ENCODE assay signal across 20 cellular contexts in genomic region chr5:132066871-132067270, GRCh38. TPM values are rescaled to one million over a fixed set of nuclear protein-coding genes. Genes with fewer than 3 reads are reported as not detected.
DNase-seq lines count a peak whose midpoint lies in the region; ATAC-seq lines count a peak whose summit lies in the region.
"Had no signal": no experiment of that assay in that cellular context is flagged by ENCODE, and none has a peak within 500 bp of the region (broad histone marks: within the 10 kb centered on the region; RNA-seq: fewer than 3 reads in every experiment).

No MANE protein-coding gene starts in this region.

- CTCF ChIA-PET in CD4-positive, alpha-beta memory T cell (lab: Charles Lee; ENCODE audit: partially characterized antibody) = interaction anchor here (0.6 to 8.5 kb wide), 11 partner anchors 16 to 477 kb away, joined by 3 to 73 read pairs (median 3); no protein-coding TSS in a partner anchor

- H3K9me3 ChIP-seq in CD4-positive, alpha-beta memory T cell (ENCODE audit: control insufficient read depth in 1 of 2, low read length in 2 of 2) = no peaks in the 10 kb centered on the region

- no peaks in the 10 kb centered on the region for H3K9me3 Mint-ChIP-seq in activated CD4-positive, alpha-beta T cell treated with anti-CD3 and anti-CD28 coated beads, Interleukin-2, amount 10 ng/mL, durations not matched to agents 24 days and 14 days
- no peaks in the 10 kb centered on the region for H3K9me3 Mint-ChIP-seq in CD4-positive, alpha-beta memory T cell
- no peaks in the 10 kb centered on the region for H3K9me3 Mint-ChIP-seq in central memory CD8-positive, alpha-beta T cell
- H3K9me3 Mint-ChIP-seq in stimulated activated effector memory CD8-positive, alpha-beta T cell treated with anti-CD3 and anti-CD28 coated beads, Interleukin-12 subunit alpha, Interleukin-12 subunit beta, amount 100 ng/mL, for 72 hours = no peaks in the 10 kb centered on the region

- no peak for ATAC-seq in central memory CD8-positive, alpha-beta T cell (replicated peaks; ENCODE audit: extremely low read depth, poor library complexity, severe bottlenecking)
- ATAC-seq in stimulated activated effector memory CD8-positive, alpha-beta T cell treated with anti-CD3 and anti-CD28 coated beads, Interleukin-12 subunit alpha, Interleukin-12 subunit beta, amount 100 ng/mL, for 72 hours = no peak
- no peak for ATAC-seq in HG02623 (IDR thresholded peaks at IDR 0.05; ENCODE audit: unreplicated experiment)
- ATAC-seq: HCT116 had no signal

- H3K27me3 ChIP-seq in CD4-positive, alpha-beta memory T cell (ENCODE audit: insufficient read depth, low read length) = no peaks in the 10 kb centered on the region

- H3K27me3 Mint-ChIP-seq in activated CD4-positive, alpha-beta T cell treated with anti-CD3 and anti-CD28 coated beads, Interleukin-2, amount 10 ng/mL, durations not matched to agents 24 days and 14 days = no peaks in the 10 kb centered on the region
- H3K27me3 Mint-ChIP-seq in CD4-positive, alpha-beta memory T cell = no peaks in the 10 kb centered on the region
- no peaks in the 10 kb centered on the region for H3K27me3 Mint-ChIP-seq in central memory CD8-positive, alpha-beta T cell

- peaks cover 25% of the 10 kb centered on the region for H3K4me1 ChIP-seq in CD4-positive, alpha-beta memory T cell (ENCODE audit: insufficient read depth, low read length)

- no peak overlapping the region for H3K4me3 Mint-ChIP-seq in activated CD4-positive, alpha-beta T cell treated with anti-CD3 and anti-CD28 coated beads, Interleukin-2, amount 10 ng/mL, durations not matched to agents 24 days and 14 days
- no peak overlapping the region for H3K4me3 Mint-ChIP-seq in CD4-positive, alpha-beta memory T cell
- H3K4me3 Mint-ChIP-seq in central memory CD8-positive, alpha-beta T cell = no peak overlapping the region
- no peak overlapping the region for H3K4me3 Mint-ChIP-seq in stimulated activated effector memory CD8-positive, alpha-beta T cell treated with anti-CD3 and anti-CD28 coated beads, Interleukin-12 subunit alpha, Interleukin-12 subunit beta, amount 100 ng/mL, for 72 hours

- H3K27ac ChIP-seq in CD4-positive, alpha-beta memory T cell (ENCODE audit: low read depth, low read length) = no peak overlapping the region
- H3K27ac ChIP-seq: C4-2B, GM23248, HL-60 had no signal

- H3K4me1 Mint-ChIP-seq in activated CD4-positive, alpha-beta T cell treated with anti-CD3 and anti-CD28 coated beads, Interleukin-2, amount 10 ng/mL, durations not matched to agents 24 days and 14 days = peaks cover 70% of the 10 kb centered on the region
- peaks cover 13 to 52% (median 35%) of the 10 kb centered on the region in 4 donors for H3K4me1 Mint-ChIP-seq in CD4-positive, alpha-beta memory T cell
- H3K4me1 Mint-ChIP-seq in central memory CD8-positive, alpha-beta T cell = peaks cover 30% of the 10 kb centered on the region
- peaks cover 84% of the 10 kb centered on the region for H3K4me1 Mint-ChIP-seq in stimulated activated effector memory CD8-positive, alpha-beta T cell treated with anti-CD3 and anti-CD28 coated beads, Interleukin-12 subunit alpha, Interleukin-12 subunit beta, amount 100 ng/mL, for 72 hours

- no peak overlapping the region for H3K4me3 ChIP-seq in CD4-positive, alpha-beta memory T cell (ENCODE audit: low read length in 2 of 2)
- H3K4me3 ChIP-seq: GM23248 had no signal

- H3K27ac Mint-ChIP-seq in activated CD4-positive, alpha-beta T cell treated with anti-CD3 and anti-CD28 coated beads, Interleukin-2, amount 10 ng/mL, durations not matched to agents 24 days and 14 days = peak overlapping the region; percentile 62
- H3K27ac Mint-ChIP-seq in CD4-positive, alpha-beta memory T cell = peak overlapping the region in 4 of 7 donors; percentile 49 to 60 (median 58)
- H3K27ac Mint-ChIP-seq in central memory CD8-positive, alpha-beta T cell (ENCODE audit: low read depth) = peak overlapping the region; percentile 58
- peak overlapping the region; percentile 90 for H3K27ac Mint-ChIP-seq in stimulated activated effector memory CD8-positive, alpha-beta T cell treated with anti-CD3 and anti-CD28 coated beads, Interleukin-12 subunit alpha, Interleukin-12 subunit beta, amount 100 ng/mL, for 72 hours

- H3K36me3 Mint-ChIP-seq in activated CD4-positive, alpha-beta T cell treated with anti-CD3 and anti-CD28 coated beads, Interleukin-2, amount 10 ng/mL, durations not matched to agents 24 days and 14 days (ENCODE audit: low read depth) = no peaks in the 10 kb centered on the region
- H3K36me3 Mint-ChIP-seq in CD4-positive, alpha-beta memory T cell = no peaks in the 10 kb centered on the region
- peaks cover 4% of the 10 kb centered on the region for H3K36me3 Mint-ChIP-seq in central memory CD8-positive, alpha-beta T cell (ENCODE audit: insufficient read depth)
- peaks cover 30% of the 10 kb centered on the region for H3K36me3 Mint-ChIP-seq in stimulated activated effector memory CD8-positive, alpha-beta T cell treated with anti-CD3 and anti-CD28 coated beads, Interleukin-12 subunit alpha, Interleukin-12 subunit beta, amount 100 ng/mL, for 72 hours

- no peaks in the 10 kb centered on the region for H3K36me3 ChIP-seq in CD4-positive, alpha-beta memory T cell (ENCODE audit: insufficient read depth, low read length)

- POLR2A ChIA-PET in CD4-positive, alpha-beta memory T cell (lab: Charles Lee; ENCODE audit: partially characterized antibody) = no interaction called here

- no peak for DNase-seq in activated CD4-positive, alpha-beta T cell treated with anti-CD3 and anti-CD28 coated beads, Interleukin-2, amount 10 ng/mL, durations not matched to agents 24 days and 14 days
- no peak for DNase-seq in activated CD4-positive, alpha-beta T cell treated with anti-CD3 and anti-CD28 coated beads for 4 hours
- DNase-seq in CD4-positive, alpha-beta memory T cell = no peak
- DNase-seq in central memory CD8-positive, alpha-beta T cell (ENCODE audit: low spot score in 2 of 2) = no peak
- no peak for DNase-seq in stimulated activated effector memory CD8-positive, alpha-beta T cell treated with anti-CD3 and anti-CD28 coated beads, Interleukin-12 subunit alpha, Interleukin-12 subunit beta, amount 100 ng/mL, for 72 hours (ENCODE audit: low spot score in 2 of 2)
- no peak for DNase-seq in DMS79 (lab: John Stamatoyannopoulos, UW)
- DNase-seq: DMS 273 treated with DMSO at 0.1 percent for 48 hours, GF-D8, GM23248, KG1, NCI-H1436 treated with DMSO at 0.1 percent for 48 hours, NCI-H2081, NCI-H510A, NCI-H774, RPMI8226 had no signal

- intact Hi-C loops in activated CD4-positive, alpha-beta T cell treated with anti-CD3 and anti-CD28 coated beads, Interleukin-2, amount 10 ng/mL, durations not matched to agents 24 days and 14 days (cut with micrococcal nuclease) = loop anchor here (5.0 kb wide), 1 partner anchor 320 kb away; no protein-coding TSS in a partner anchor
- intact Hi-C loops in CD4-positive, alpha-beta memory T cell (cut with micrococcal nuclease) = loop anchor here (10.0 kb wide), 1 partner anchor 318 kb away; no protein-coding TSS in a partner anchor

RNA-seq across cellular contexts. Expression of gene IL3, which starts 6.4 kb away (rescaled TPM):
- 67.7 and 71.3 TPM in 2 replicates for total RNA-seq in activated CD4-positive, alpha-beta T cell treated with anti-CD3 and anti-CD28 coated beads, Interleukin-2, amount 10 ng/mL, durations not matched to agents 24 days and 14 days
- not detected for total RNA-seq in CD4-positive, alpha-beta memory T cell
- polyA plus RNA-seq in CD4-positive, alpha-beta memory T cell = not detected
- total RNA-seq: Daoy, GM23248 had no signal
- polyA plus RNA-seq: GM23248 had no signal

RNA-seq across cellular contexts. Expression of gene CSF2, which starts 6.7 kb away (rescaled TPM):
- 1,084 and 1,122 TPM in 2 replicates for total RNA-seq in activated CD4-positive, alpha-beta T cell treated with anti-CD3 and anti-CD28 coated beads, Interleukin-2, amount 10 ng/mL, durations not matched to agents 24 days and 14 days
- not detected for total RNA-seq in CD4-positive, alpha-beta memory T cell
- polyA plus RNA-seq in CD4-positive, alpha-beta memory T cell = under 1 TPM in 1 of 2 donors, not detected in 1; 0.77 TPM
- total RNA-seq: GM23248 had no signal
- polyA plus RNA-seq: GM23248 had no signal

RNA-seq across cellular contexts. Expression of gene ACSL6, which starts 55.4 kb away (rescaled TPM):
- total RNA-seq in activated CD4-positive, alpha-beta T cell treated with anti-CD3 and anti-CD28 coated beads, Interleukin-2, amount 10 ng/mL, durations not matched to agents 24 days and 14 days = 36.9 and 39.6 TPM in 2 replicates
- 10 to 100 TPM; 50.4 to 51.7 TPM for total RNA-seq in CD4-positive, alpha-beta memory T cell
- 10 to 100 TPM; 11.1 to 18.4 TPM for polyA plus RNA-seq in CD4-positive, alpha-beta memory T cell
- polyA plus RNA-seq: GM23248 had no signal

Comparison
In these comparisons a context has a peak if more than half of its experiments do, and no peak if none do; other contexts are left out.
1. RNA of gene IL3, which starts 6.4 kb away (total RNA-seq): 67.7 to 71.3 TPM in activated CD4-positive, alpha-beta T cell treated with anti-CD3 and anti-CD28 coated beads, Interleukin-2, amount 10 ng/mL, durations not matched to agents 24 days and 14 days; not detected in CD4-positive, alpha-beta memory T cell; every median in the first group is over 10 times any median in the second.
2. RNA of gene CSF2, which starts 6.7 kb away (total RNA-seq): 1,084 to 1,122 TPM in activated CD4-positive, alpha-beta T cell treated with anti-CD3 and anti-CD28 coated beads, Interleukin-2, amount 10 ng/mL, durations not matched to agents 24 days and 14 days; not detected in CD4-positive, alpha-beta memory T cell; every median in the first group is over 100 times any median in the second.
3. Peak in every context shown above with its lines, with median percentiles within 50 percentile points of each other: H3K27ac Mint-ChIP-seq.